21 cellular contexts compared by ENCODE assay signal in genomic region chr11:72084076-72084475, GRCh38. TPM values are rescaled to one million over a fixed set of nuclear protein-coding genes. Genes with fewer than 3 reads are reported as not detected.
DNase-seq lines count a peak whose midpoint lies in the region; ATAC-seq, FAIRE-seq and TF ChIP-seq lines count a peak whose summit lies in the region.
"Had no signal": no experiment of that assay in that cellular context is flagged by ENCODE, and none has a peak within 500 bp of the region (broad histone marks: within the 10 kb centered on the region; RNA-seq: fewer than 3 reads in every experiment).

No MANE protein-coding gene starts in this region.

- H3K36me3 ChIP-seq in bronchial epithelial cell (ENCODE audit: control insufficient read depth, insufficient read depth, low read length) (peaks cover 10% of the 10 kb centered on the region), prostate gland (no peaks in the 10 kb centered on the region), mucosa of descending colon (ENCODE audit: low read depth) (peaks cover 5% of the 10 kb centered on the region)
- H3K36me3 ChIP-seq: SJSA1 had no signal

- no peak for TF ChIP-seq CTCF in bronchial epithelial cell (IDR thresholded peaks at IDR 0.05; ENCODE audit: insufficient read depth, low read length, severe bottlenecking)
- no peak for TF ChIP-seq CTCF in prostate gland (IDR thresholded peaks at IDR 0.05)
- no peak for TF ChIP-seq CTCF in mucosa of descending colon (IDR thresholded peaks at IDR 0.05)

- ATAC-seq in mucosa of descending colon (no peak), HG02884 (IDR thresholded peaks at IDR 0.05; ENCODE audit: unreplicated experiment) (no peak)
- no peak for ATAC-seq in stimulated activated memory B cell treated with anti-CD40 and anti-IgM and Interleukin-4, amounts not matched to agents 10 μg/mL and 1 μg/mL and 100 μg/mL, for 72 hours
- ATAC-seq: CD8-positive, alpha-beta T cell; GM12878 had no signal

- intact Hi-C loops in prostate gland (cut with DNase I) (no loop called here), mucosa of descending colon (cut with DNase I, micrococcal nuclease) (no loop called here)

- no peak for FAIRE-seq in bronchial epithelial cell (lab: Jason Lieb, UNC)
- FAIRE-seq: D721Med, GM12878, GM18507 had no signal

- H3K9me3 Mint-ChIP-seq in stimulated activated memory B cell treated with anti-CD40 and anti-IgM and Interleukin-4, amounts not matched to agents 10 μg/mL and 1 μg/mL and 100 μg/mL, for 72 hours = no peaks in the 10 kb centered on the region
- H3K9me3 Mint-ChIP-seq: CD8-positive, alpha-beta T cell had no signal

- 36% methylated on average over 4 of the region's 4 CpGs for WGBS in prostate gland

- H3K9me3 ChIP-seq in prostate gland = no peaks in the 10 kb centered on the region
- no peaks in the 10 kb centered on the region for H3K9me3 ChIP-seq in mucosa of descending colon
- H3K9me3 ChIP-seq: SJSA1 had no signal

- H3K4me1 Mint-ChIP-seq in stimulated activated memory B cell treated with anti-CD40 and anti-IgM and Interleukin-4, amounts not matched to agents 10 μg/mL and 1 μg/mL and 100 μg/mL, for 72 hours = peaks cover 36% of the 10 kb centered on the region

- no peak overlapping the region for H3K4me3 ChIP-seq in bronchial epithelial cell (ENCODE audit: low read depth, low read length)
- no peak overlapping the region for H3K4me3 ChIP-seq in prostate gland
- H3K4me3 ChIP-seq in mucosa of descending colon = no peak overlapping the region
- H3K4me3 ChIP-seq: GM12878, SJSA1 had no signal

- H3K4me3 Mint-ChIP-seq in stimulated activated memory B cell treated with anti-CD40 and anti-IgM and Interleukin-4, amounts not matched to agents 10 μg/mL and 1 μg/mL and 100 μg/mL, for 72 hours = no peak overlapping the region
- H3K4me3 Mint-ChIP-seq: CD8-positive, alpha-beta T cell had no signal

- peaks cover 10% of the 10 kb centered on the region for H3K36me3 Mint-ChIP-seq in stimulated activated memory B cell treated with anti-CD40 and anti-IgM and Interleukin-4, amounts not matched to agents 10 μg/mL and 1 μg/mL and 100 μg/mL, for 72 hours

- H3K27me3 ChIP-seq in bronchial epithelial cell (ENCODE audit: control insufficient read depth, insufficient read depth, low read length) (no peaks in the 10 kb centered on the region), prostate gland (replicated peaks; ENCODE audit: insufficient read depth) (no peaks in the 10 kb centered on the region)
- H3K27me3 ChIP-seq: SJSA1 had no signal

- no peaks in the 10 kb centered on the region for H3K27me3 Mint-ChIP-seq in stimulated activated memory B cell treated with anti-CD40 and anti-IgM and Interleukin-4, amounts not matched to agents 10 μg/mL and 1 μg/mL and 100 μg/mL, for 72 hours

- peaks cover 21% of the 10 kb centered on the region for H3K4me1 ChIP-seq in prostate gland (replicated peaks)
- peaks cover 5% of the 10 kb centered on the region for H3K4me1 ChIP-seq in mucosa of descending colon (ENCODE audit: low read depth)

- DNase-seq in HPDE6-E6E7 (ENCODE audit: extremely low spot score) = peak; percentile 33
- DNase-seq in NCI-H69 (lab: John Stamatoyannopoulos, UW) = peak; percentile 34
- peak; percentile 81 for DNase-seq in bronchial epithelial cell (ENCODE audit: low read depth)
- DNase-seq in prostate gland (ENCODE audit: low spot score) = no peak
- no peak for DNase-seq in mucosa of descending colon
- DNase-seq: ACHN; CD8-positive, alpha-beta T cell; GDM1; HCEC 1CT; NCI-H187 treated with DMSO at 0.1 percent for 48 hours; NCI-H510A; NK-92 treated with Interleukin-12 subunit alpha and Interleukin-12 subunit beta, amount 100 ng/mL, for 24 hours; RPMI8226 had no signal

- no peak overlapping the region for H3K27ac Mint-ChIP-seq in stimulated activated memory B cell treated with anti-CD40 and anti-IgM and Interleukin-4, amounts not matched to agents 10 μg/mL and 1 μg/mL and 100 μg/mL, for 72 hours

- TF ChIP-seq POLR2A in prostate gland (IDR thresholded peaks at IDR 0.05) = no peak

- peak overlapping the region; percentile 95 to 97 for H3K27ac ChIP-seq in prostate gland
- H3K27ac ChIP-seq: HL-60, SJSA1 had no signal

RNA-seq across cellular contexts. Expression of gene LRRC51, which starts 3.4 kb away (rescaled TPM):
- total RNA-seq in bronchial epithelial cell (2.6 and 3.2 TPM in 2 replicates), prostate gland (10 to 100 TPM; 13.1 to 25.1 TPM), mucosa of descending colon (1 to 10 TPM; 7.5 to 9.4 (median 9.4) TPM)

RNA-seq across cellular contexts. Expression of gene NUMA1, which starts 3.7 kb away (rescaled TPM):
- total RNA-seq in bronchial epithelial cell = 52.7 and 79.1 TPM in 2 replicates
- 100 to 1,000 TPM; 623 to 712 TPM for total RNA-seq in prostate gland
- 100 to 1,000 TPM; 173 to 301 (median 248) TPM for total RNA-seq in mucosa of descending colon

RNA-seq across cellular contexts. Expression of gene LAMTOR1, which starts 19.0 kb away (rescaled TPM):
- total RNA-seq in bronchial epithelial cell = 79.2 and 128 TPM in 2 replicates
- 100 to 1,000 TPM; 128 to 230 TPM for total RNA-seq in prostate gland
- total RNA-seq in mucosa of descending colon = 100 to 1,000 TPM in 2 of 3 donors, 10 to 100 TPM in 1; 82.0 to 114 (median 107) TPM

RNA-seq across cellular contexts. Expression of gene TOMT, which starts 21.6 kb away (rescaled TPM):
- total RNA-seq in bronchial epithelial cell (not detected in 2 replicates), prostate gland (not detected), mucosa of descending colon (under 1 TPM in 1 of 3 donors, not detected in 2; 0.39 TPM)
- total RNA-seq: CD8-positive, alpha-beta T cell; GM12878; LHCN-M2; SJSA1 had no signal

RNA-seq across cellular contexts. Expression of gene ANAPC15, which starts 28.4 kb away (rescaled TPM):
- 19.0 and 32.5 TPM in 2 replicates for total RNA-seq in bronchial epithelial cell
- 10 to 100 TPM; 28.9 to 54.2 TPM for total RNA-seq in prostate gland
- 10 to 100 TPM; 37.9 to 52.1 (median 39.0) TPM for total RNA-seq in mucosa of descending colon

Comparison
In these comparisons a context has a peak if more than half of its experiments do, and no peak if none do; other contexts are left out.
1. DNase-seq: peak in HPDE6-E6E7 (single experiment), NCI-H69 (single experiment) and bronchial epithelial cell (single experiment); none in prostate gland (single experiment) and mucosa of descending colon (0 of 3).